In the genomic region with DNA sequence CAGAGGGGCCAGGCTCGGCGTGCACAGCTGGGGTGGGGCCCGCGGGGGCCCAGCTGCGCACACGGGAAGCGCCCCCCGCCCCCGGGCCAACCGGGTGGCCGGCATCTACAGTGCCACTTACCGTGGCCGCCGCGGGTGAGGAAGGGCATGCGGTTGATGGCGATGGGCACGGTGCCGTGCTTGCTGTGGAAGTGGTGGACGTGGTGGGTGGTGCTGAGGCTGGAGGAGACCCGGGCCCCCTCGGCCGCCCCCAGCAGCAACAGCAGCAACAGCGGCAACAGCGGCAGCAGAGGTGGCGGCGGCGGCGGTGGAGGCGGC, we compare ENCODE assay signal across 22 cellular contexts. TPM values are rescaled to one million over a fixed set of nuclear protein-coding genes. Genes with fewer than 3 reads are reported as not detected.
DNase-seq lines count a peak whose midpoint lies in the region; ATAC-seq and TF ChIP-seq lines count a peak whose summit lies in the region.
"Had no signal": no experiment of that assay in that cellular context is flagged by ENCODE, and none has a peak within 500 bp of the region (broad histone marks: within the 10 kb centered on the region; RNA-seq: fewer than 3 reads in every experiment).

No MANE protein-coding gene starts in this region.

- peak overlapping the region; percentile 90 for H3K4me2 ChIP-seq in neural progenitor cell

- no peaks in the 10 kb centered on the region for H3K36me3 Mint-ChIP-seq in neural progenitor cell
- H3K36me3 Mint-ChIP-seq: activated CD8-positive, alpha-beta memory T cell treated with anti-CD3 and anti-CD28 coated beads, Interleukin-2, amount 10 ng/mL, durations not matched to agents 7 days and 5 days; naive thymus-derived CD8-positive, alpha-beta T cell; type B pancreatic cell had no signal

- no peak overlapping the region for H3K27ac Mint-ChIP-seq in neural progenitor cell
- H3K27ac Mint-ChIP-seq: activated CD8-positive, alpha-beta memory T cell treated with anti-CD3 and anti-CD28 coated beads, Interleukin-2, amount 10 ng/mL, durations not matched to agents 7 days and 5 days; naive thymus-derived CD8-positive, alpha-beta T cell; T-helper 17 cell; type B pancreatic cell had no signal

- H3F3A ChIP-seq in neural progenitor cell (ENCODE audit: low read depth), result peaks cover 30% of the 10 kb centered on the region

- no peak overlapping the region for H3K4me3 Mint-ChIP-seq in neural progenitor cell
- H3K4me3 Mint-ChIP-seq: activated CD8-positive, alpha-beta memory T cell treated with anti-CD3 and anti-CD28 coated beads, Interleukin-2, amount 10 ng/mL, durations not matched to agents 7 days and 5 days had no signal

- DNase-seq in left ventricle myocardium inferior (no peak), left cardiac atrium (no peak), neural progenitor cell (ENCODE audit: low spot score) (no peak), AG08396 (ENCODE audit: low spot score) (no peak), NCI-H226 (no peak), posterior vena cava (ENCODE audit: low spot score) (no peak), NK-92 (lab: John Stamatoyannopoulos, UW; ENCODE audit: unreplicated experiment) (no peak)
- DNase-seq: activated CD8-positive, alpha-beta memory T cell treated with anti-CD3 and anti-CD28 coated beads, Interleukin-2, amount 10 ng/mL, durations not matched to agents 7 days and 5 days; dermis blood vessel endothelial cell; GOT3; naive thymus-derived CD8-positive, alpha-beta T cell; NCI-H2029; right lobe of liver; stimulated activated CD4-positive, alpha-beta T cell treated with anti-CD3 and anti-CD28 coated beads, Interleukin-4, amount 100 ng/mL, for 1 hour; T-helper 17 cell had no signal

- H2AFZ ChIP-seq in neural progenitor cell (replicated peaks), result no peak overlapping the region

- H3K27me3 ChIP-seq in left ventricle myocardium inferior (ENCODE audit: low read depth) (peaks cover 97% of the 10 kb centered on the region), ectodermal cell (ENCODE audit: control insufficient read depth, insufficient read depth, low read length, poor library complexity, severe bottlenecking) (peaks cover 64% of the 10 kb centered on the region), neural progenitor cell (peaks cover 75% of the 10 kb centered on the region)
- H3K27me3 ChIP-seq: right lobe of liver had no signal

- no peak overlapping the region for H3K27ac ChIP-seq in left ventricle myocardium inferior (replicated peaks)
- no peak overlapping the region for H3K27ac ChIP-seq in ectodermal cell (ENCODE audit: insufficient read depth, low read depth, low read length, poor library complexity, severe bottlenecking)
- H3K27ac ChIP-seq in neural progenitor cell, result no peak overlapping the region
- H3K27ac ChIP-seq: right lobe of liver had no signal

- H3K4me3 ChIP-seq in left ventricle myocardium inferior (peak overlapping the region; percentile 49), ectodermal cell (ENCODE audit: insufficient read depth, low read depth, low read length) (peak overlapping the region; percentile 42), neural progenitor cell (peak overlapping the region; percentile 80)
- H3K4me3 ChIP-seq: right lobe of liver had no signal

- intact Hi-C loops in left ventricle myocardium inferior (cut with micrococcal nuclease) (no loop called here), left cardiac atrium (cut with DNase I) (no loop called here), posterior vena cava (cut with DNase I) (loop anchor here in 1 of 2 donors (10.0 kb wide), 1 partner anchor 188 kb away; no protein-coding TSS in a partner anchor)

- TF ChIP-seq CTCF in left ventricle myocardium inferior (IDR thresholded peaks at IDR 0.05; ENCODE audit: borderline replicate concordance) (no peak), neural progenitor cell (IDR thresholded peaks at IDR 0.05) (no peak)

- no peaks in the 10 kb centered on the region for H3K9me3 ChIP-seq in left ventricle myocardium inferior (replicated peaks)
- no peaks in the 10 kb centered on the region for H3K9me3 ChIP-seq in ectodermal cell (ENCODE audit: control insufficient read depth, low read length)
- no peaks in the 10 kb centered on the region for H3K9me3 ChIP-seq in neural progenitor cell (ENCODE audit: low read depth)
- H3K9me3 ChIP-seq: right lobe of liver had no signal

- 1 to 2% methylated on average over 30 of the region's 30 CpGs for WGBS in ectodermal cell, 2 experiments

- ATAC-seq in left cardiac atrium, result no peak
- ATAC-seq: activated CD4-positive, CD25-positive, alpha-beta regulatory T cell treated with anti-CD3 and anti-CD28 coated beads, Interleukin-2, amount 50 U/mL, for 24 hours; activated CD8-positive, alpha-beta memory T cell treated with anti-CD3 and anti-CD28 coated beads, Interleukin-2, amount 10 ng/mL, durations not matched to agents 7 days and 5 days; esophagus mucosa; right lobe of liver; T-helper 17 cell had no signal

- no peak overlapping the region for H3K9ac ChIP-seq in neural progenitor cell

- H3K4me1 ChIP-seq in left ventricle myocardium inferior (peaks cover 6% of the 10 kb centered on the region), ectodermal cell (ENCODE audit: control insufficient read depth, insufficient read depth, low read length) (peaks cover 27% of the 10 kb centered on the region), neural progenitor cell (peaks cover 26% of the 10 kb centered on the region)
- H3K4me1 ChIP-seq: right lobe of liver had no signal

- no peaks in the 10 kb centered on the region for H3K79me2 ChIP-seq in neural progenitor cell (ENCODE audit: low read depth)

- H4K20me1 ChIP-seq in neural progenitor cell (ENCODE audit: low read depth), result peaks cover 32% of the 10 kb centered on the region

- peaks cover 4% of the 10 kb centered on the region for H3K27me3 Mint-ChIP-seq in neural progenitor cell (ENCODE audit: insufficient read depth, low read depth)

- H3K9me3 Mint-ChIP-seq in neural progenitor cell, result no peaks in the 10 kb centered on the region
- H3K9me3 Mint-ChIP-seq: type B pancreatic cell had no signal

- H3K36me3 ChIP-seq in left ventricle myocardium inferior, result no peaks in the 10 kb centered on the region
- H3K36me3 ChIP-seq in ectodermal cell (ENCODE audit: control insufficient read depth, insufficient read depth, low read length), result no peaks in the 10 kb centered on the region
- no peaks in the 10 kb centered on the region for H3K36me3 ChIP-seq in neural progenitor cell
- H3K36me3 ChIP-seq: right lobe of liver had no signal

- H3K4me1 Mint-ChIP-seq in neural progenitor cell, result peaks cover 26% of the 10 kb centered on the region

RNA-seq across cellular contexts. Expression of gene SLC22A12, which starts 51.4 kb away (rescaled TPM):
- not detected for total RNA-seq in left ventricle myocardium inferior
- not detected for total RNA-seq in left cardiac atrium
- not detected for polyA plus RNA-seq in ectodermal cell (2013, experiment 1 of 4)
- not detected for polyA plus RNA-seq in ectodermal cell (2013, experiment 2 of 4)
- not detected for polyA plus RNA-seq in ectodermal cell (2013, experiment 3 of 4)
- not detected for polyA plus RNA-seq in ectodermal cell (2013, experiment 4 of 4)
- not detected in 2 replicates for total RNA-seq in neural progenitor cell (ENCODE audit: low replicate concordance)
- not detected for total RNA-seq in posterior vena cava
- total RNA-seq: activated CD8-positive, alpha-beta memory T cell treated with anti-CD3 and anti-CD28 coated beads, Interleukin-2, amount 10 ng/mL, durations not matched to agents 7 days and 5 days; dermis blood vessel endothelial cell; esophagus mucosa; HT1080; M059J; naive thymus-derived CD8-positive, alpha-beta T cell; RPMI7951; T-helper 17 cell had no signal
- polyA plus RNA-seq: naive thymus-derived CD8-positive, alpha-beta T cell had no signal
